14 cellular contexts compared by ENCODE assay signal in the genomic region with DNA sequence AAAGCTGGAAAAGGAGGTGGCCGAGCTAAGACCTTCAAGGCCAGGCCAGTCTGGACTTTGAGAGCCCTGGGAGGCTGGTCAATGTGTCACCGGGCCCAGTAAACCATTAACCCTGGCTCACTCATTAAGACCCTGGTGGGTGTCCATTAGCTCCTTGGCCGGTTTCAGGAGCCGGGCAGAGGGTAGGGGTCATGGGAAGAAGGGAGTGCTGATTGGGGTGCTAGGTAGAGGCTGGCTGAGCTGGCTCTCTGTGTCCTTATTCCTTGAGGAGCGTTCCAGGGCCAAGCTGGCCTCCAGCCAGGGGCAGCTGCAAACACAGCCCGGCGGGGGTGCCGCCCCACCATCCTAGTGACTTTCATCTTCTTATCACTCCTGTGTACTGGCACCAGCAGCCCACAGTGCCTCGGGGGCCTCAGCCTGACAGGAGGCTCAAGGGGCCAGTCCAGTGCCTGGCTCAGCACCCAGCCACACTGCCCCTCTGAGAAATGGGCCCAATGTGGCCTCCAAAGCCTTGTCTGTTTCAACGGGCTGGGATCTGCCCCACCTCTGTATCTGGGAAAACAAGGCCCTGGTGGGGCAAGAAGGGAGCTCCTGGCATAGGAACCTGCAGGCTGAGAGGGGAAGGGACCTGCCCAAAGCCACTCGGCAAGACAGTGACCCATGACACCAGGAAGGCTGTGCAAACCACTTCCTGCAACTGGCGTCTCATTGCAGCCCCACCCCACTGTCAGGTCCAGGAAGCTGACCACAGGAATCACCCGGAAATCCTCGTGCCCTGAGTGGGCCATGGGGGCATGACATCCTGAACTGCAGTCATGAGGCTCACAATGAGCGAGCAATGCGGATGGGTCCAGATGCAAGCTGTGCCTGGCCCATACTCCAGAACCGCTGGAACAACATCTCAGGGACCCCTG. TPM values are rescaled to one million over a fixed set of nuclear protein-coding genes. Genes with fewer than 3 reads are reported as not detected.
DNase-seq lines count a peak whose midpoint lies in the region; ATAC-seq and TF ChIP-seq lines count a peak whose summit lies in the region.
"Had no signal": no experiment of that assay in that cellular context is flagged by ENCODE, and none has a peak within 500 bp of the region (broad histone marks: within the 10 kb centered on the region; RNA-seq: fewer than 3 reads in every experiment).

No MANE protein-coding gene starts in this region.

- intact Hi-C loops in left cardiac atrium (cut with DNase I), result no loop called here
- intact Hi-C loops in sigmoid colon (cut with DNase I), result no loop called here

- H3K36me3 ChIP-seq in SJCRH30, result no peaks in the 10 kb centered on the region
- peaks cover 0 to 9% (median 0%) of the 10 kb centered on the region in 4 donors for H3K36me3 ChIP-seq in sigmoid colon

- TF ChIP-seq EP300 in sigmoid colon (IDR thresholded peaks at IDR 0.05), result no peak

- H3K9me3 ChIP-seq in SJCRH30 (replicated peaks) (no peaks in the 10 kb centered on the region), sigmoid colon (no peaks in the 10 kb centered on the region)

- no peak for TF ChIP-seq POLR2A in sigmoid colon (IDR thresholded peaks at IDR 0.05)

- ATAC-seq in left cardiac atrium (peak; percentile 27 to 31), GM19452 (IDR thresholded peaks at IDR 0.05; ENCODE audit: unreplicated experiment) (no peak), HG02588 (IDR thresholded peaks at IDR 0.05; ENCODE audit: unreplicated experiment) (no peak)
- ATAC-seq: GM23338 had no signal

- H3K4me3 ChIP-seq in SJCRH30, result no peak overlapping the region
- no peak overlapping the region for H3K4me3 ChIP-seq in sigmoid colon
- H3K4me3 ChIP-seq: GM23338 had no signal

- DNase-seq in EL (peak; percentile 28), SJCRH30 (peak; percentile 67 to 71), left cardiac atrium (no peak), sigmoid colon (peak; percentile 65), germinal center (ENCODE audit: low spot score) (no peak), NCI-H748 (lab: John Stamatoyannopoulos, UW; ENCODE audit: unreplicated experiment) (no peak)
- DNase-seq: Kasumi-1; nephron progenitor cell; SIG-M5; stimulated activated CD4-positive, alpha-beta T cell treated with anti-CD3 and anti-CD28 coated beads, Interleukin-2, amount 100 ng/mL, for 24 hours had no signal

- peaks cover 2% of the 10 kb centered on the region; the same call in 1 of the 2 replicates for H3K4me1 ChIP-seq in SJCRH30
- H3K4me1 ChIP-seq in sigmoid colon, result no peaks in the 10 kb centered on the region

- WGBS in sigmoid colon, 2 donors, result 30 to 64% methylated on average over 17 of the region's 17 CpGs

- H3K27me3 ChIP-seq in SJCRH30, result no peaks in the 10 kb centered on the region
- no peaks in the 10 kb centered on the region for H3K27me3 ChIP-seq in sigmoid colon

- H3K27ac ChIP-seq in SJCRH30, result no peak overlapping the region
- H3K27ac ChIP-seq in sigmoid colon, result no peak overlapping the region

- no peak for TF ChIP-seq CTCF in sigmoid colon (IDR thresholded peaks at IDR 0.05)

RNA-seq across cellular contexts. Expression of gene RGL4, which starts 15.1 kb away (rescaled TPM):
- 0.03 TPM in 1 of 2 replicates, not detected in the other for total RNA-seq in SJCRH30 (2014; rRNA removed; shearing (Covaris generic))
- total RNA-seq in left cardiac atrium (under 1 TPM in 1 of 2 donors, not detected in 1; 0.44 TPM), sigmoid colon (not detected)
- 1 to 10 TPM; 1.8 to 3.2 (median 2.8) TPM for polyA plus RNA-seq in sigmoid colon
- total RNA-seq: GM23338, subcutaneous adipose tissue had no signal

RNA-seq across cellular contexts. Expression of gene DRICH1, which starts 43.6 kb away (rescaled TPM):
- total RNA-seq in SJCRH30 (2014; rRNA removed; shearing (Covaris generic)), result not detected in 2 replicates
- total RNA-seq in left cardiac atrium, result not detected
- total RNA-seq in sigmoid colon, result under 1 TPM in 1 of 4 donors, not detected in 3; 0.83 TPM
- under 1 TPM in 1 of 3 donors, not detected in 2; 0.50 TPM for polyA plus RNA-seq in sigmoid colon
- total RNA-seq: GM23338 had no signal
- polyA plus RNA-seq: GM23338 had no signal

Comparison
In these comparisons a context has a peak if more than half of its experiments do, and no peak if none do; other contexts are left out.
1. DNase-seq: peak in EL (single experiment), SJCRH30 (2 of 2) and sigmoid colon (single experiment); none in left cardiac atrium (single experiment), germinal center (single experiment) and NCI-H748 (single experiment).
2. ATAC-seq: peak in left cardiac atrium (2 of 2); none in GM19452 (single experiment) and HG02588 (single experiment).